In the genomic region with DNA sequence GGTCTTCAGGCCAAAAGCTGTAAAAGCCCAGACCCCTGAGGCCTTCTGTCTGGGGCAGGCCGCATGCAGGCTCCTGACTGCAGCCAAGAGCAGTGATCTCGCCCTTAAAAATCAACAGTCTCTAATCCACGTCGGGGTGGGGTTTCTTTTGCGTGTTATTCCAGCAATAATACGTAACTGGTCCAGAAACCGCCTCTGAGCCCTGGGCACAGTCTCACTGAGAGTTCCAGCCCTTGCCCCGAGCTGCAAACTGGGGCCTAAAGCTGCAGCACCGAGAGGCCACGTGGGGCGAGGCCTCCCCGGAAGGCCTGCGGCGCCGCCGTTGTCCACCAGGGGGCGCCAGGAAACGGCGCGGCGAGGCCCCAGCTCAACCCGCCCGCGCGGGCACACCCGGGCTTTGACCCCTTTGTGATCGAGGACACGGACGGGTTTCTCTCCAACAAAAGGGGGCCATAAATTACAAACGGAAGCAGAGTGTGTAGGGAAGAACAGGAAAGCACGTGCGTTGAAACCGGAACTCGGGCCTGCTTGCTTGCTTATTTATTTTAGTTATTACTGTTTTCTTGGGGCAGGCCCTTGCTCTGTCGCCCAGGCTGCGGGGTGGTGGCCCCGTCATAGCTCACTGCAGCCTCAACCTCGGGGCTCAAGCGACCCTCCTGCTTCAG, we compare ENCODE assay signal across 1 cellular context.
TF ChIP-seq lines count a peak whose summit lies in the region.

No MANE protein-coding gene starts in this region.

TF ChIP-seq in HCT116, 20 proteins besides CTCF, POLR2A, EP300 and RAD21 (continued from another document):
- TF ChIP-seq, protein P1, sequence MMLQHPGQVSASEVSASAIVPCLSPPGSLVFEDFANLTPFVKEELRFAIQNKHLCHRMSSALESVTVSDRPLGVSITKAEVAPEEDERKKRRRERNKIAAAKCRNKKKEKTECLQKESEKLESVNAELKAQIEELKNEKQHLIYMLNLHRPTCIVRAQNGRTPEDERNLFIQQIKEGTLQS (IDR thresholded peaks at IDR 0.05) = no peak
